ENCODE assay signal across 1 cellular context in genomic region chr12:12721251-12721689, GRCh38.
TF ChIP-seq lines count a peak whose summit lies in the region.

No MANE protein-coding gene starts in this region.

TF ChIP-seq in IMR-90, 13 proteins besides CTCF, POLR2A, EP300 and RAD21:
- TF ChIP-seq MXI1 (IDR thresholded peaks at IDR 0.05; ENCODE audit: borderline replicate concordance, low read depth, low read length) (no peak), CHD1 (IDR thresholded peaks at IDR 0.05; ENCODE audit: low read depth, low read length) (no peak), RFX5 (IDR thresholded peaks at IDR 0.05; ENCODE audit: low read depth, low read length) (no peak), CEBPB (IDR thresholded peaks at IDR 0.05; ENCODE audit: low read depth, low read length) (no peak), RCOR1 (IDR thresholded peaks at IDR 0.05; ENCODE audit: insufficient replicate concordance, low read length) (no peak), USF2 (IDR thresholded peaks at IDR 0.05; ENCODE audit: low read depth, low read length) (no peak), MAZ (IDR thresholded peaks at IDR 0.05; ENCODE audit: borderline replicate concordance, low read depth, low read length) (no peak), ELK1 (IDR thresholded peaks at IDR 0.05; ENCODE audit: borderline replicate concordance, low read depth, low read length) (no peak), MAFK (IDR thresholded peaks at IDR 0.05; ENCODE audit: low read depth, low read length) (no peak), FOS (IDR thresholded peaks at IDR 0.05; ENCODE audit: low read depth, low read length) (no peak), BHLHE40 (IDR thresholded peaks at IDR 0.05; ENCODE audit: low read depth, low read length) (no peak), SMC3 (IDR thresholded peaks at IDR 0.05; ENCODE audit: low read depth, low read length) (no peak), NFE2L2 (IDR thresholded peaks at IDR 0.05; ENCODE audit: low read depth, low read length) (no peak)
TF ChIP-seq in IMR-90: peak in this region for 0.
